ENCODE assay signal across 8 cellular contexts in genomic region chr16:67804853-67805542, GRCh38. TPM values are rescaled to one million over a fixed set of nuclear protein-coding genes. Genes with fewer than 3 reads are reported as not detected.
DNase-seq lines count a peak whose midpoint lies in the region; ATAC-seq, FAIRE-seq and TF ChIP-seq lines count a peak whose summit lies in the region.

No MANE protein-coding gene starts in this region.

- no peaks in the 10 kb centered on the region for H3K9me3 Mint-ChIP-seq in activated CD4-positive, alpha-beta memory T cell treated with anti-CD3 and anti-CD28 coated beads for 36 hours

- CTCF ChIA-PET in HEK293 (lab: Yijun Ruan, JAX) = interaction anchor here (0.6 to 0.9 kb wide), 2 partner anchors 88 to 114 kb away, joined by 3 read pairs; no protein-coding TSS in a partner anchor
- CTCF ChIA-PET in activated CD4-positive, alpha-beta memory T cell treated with anti-CD3 and anti-CD28 coated beads for 36 hours (lab: Charles Lee) = interaction anchor here (5.3 kb wide), 1 partner anchor 11 kb away, joined by 51 read pairs; no protein-coding TSS in a partner anchor

- no peak overlapping the region for H2AFZ ChIP-seq in smooth muscle cell (ENCODE audit: low read depth)

- no peaks in the 10 kb centered on the region for H3K9me3 ChIP-seq in HEK293 (ENCODE audit: control insufficient read depth, insufficient read depth, low read depth, low read length)
- no peaks in the 10 kb centered on the region for H3K9me3 ChIP-seq in smooth muscle cell (replicated peaks; ENCODE audit: low read depth)

- H3K36me3 ChIP-seq in HEK293 (ENCODE audit: control insufficient read depth in 2 of 2, insufficient read depth in 1 of 2, low read length in 2 of 2) (peaks cover 0 to 40% of the 10 kb centered on the region in 2 experiments; a peak in 2 of 3 replicates), smooth muscle cell (ENCODE audit: low read depth) (no peaks in the 10 kb centered on the region)

- H3K27ac Mint-ChIP-seq in activated CD4-positive, alpha-beta memory T cell treated with anti-CD3 and anti-CD28 coated beads for 36 hours = peak overlapping the region; percentile 56

- H3K4me3 Mint-ChIP-seq in activated CD4-positive, alpha-beta memory T cell treated with anti-CD3 and anti-CD28 coated beads for 36 hours = peak overlapping the region; percentile 93

- H3K4me2 ChIP-seq in smooth muscle cell = peak overlapping the region; percentile 98

- no peak for ATAC-seq in HG02870 (IDR thresholded peaks at IDR 0.05; ENCODE audit: unreplicated experiment)

- H3K27me3 Mint-ChIP-seq in activated CD4-positive, alpha-beta memory T cell treated with anti-CD3 and anti-CD28 coated beads for 36 hours = no peaks in the 10 kb centered on the region

- POLR2A ChIA-PET in HEK293 (lab: Yijun Ruan, JAX) = interaction anchor here (1.0 kb wide), 1 partner anchor 40 kb away, joined by 3 read pairs; no protein-coding TSS in a partner anchor
- POLR2A ChIA-PET in activated CD4-positive, alpha-beta memory T cell treated with anti-CD3 and anti-CD28 coated beads for 36 hours (lab: Charles Lee) = no interaction called here

- H3K79me2 ChIP-seq in smooth muscle cell (ENCODE audit: low read depth) = peaks cover 55% of the 10 kb centered on the region

- H3K27me3 ChIP-seq in smooth muscle cell (ENCODE audit: low read depth) = no peaks in the 10 kb centered on the region

- H3F3A ChIP-seq in smooth muscle cell (ENCODE audit: low read depth) = no peaks in the 10 kb centered on the region

- H3K4me1 Mint-ChIP-seq in activated CD4-positive, alpha-beta memory T cell treated with anti-CD3 and anti-CD28 coated beads for 36 hours (ENCODE audit: low read depth) = peaks cover 53% of the 10 kb centered on the region

- FAIRE-seq in HTR-8/SVneo (lab: Jason Lieb, UNC) = no peak

- H3K4me1 ChIP-seq in HEK293 (ENCODE audit: control insufficient read depth, insufficient read depth, low read length) (peaks cover 8% of the 10 kb centered on the region), smooth muscle cell (ENCODE audit: low read depth) (peaks cover 6% of the 10 kb centered on the region)

- intact Hi-C loops in activated CD4-positive, alpha-beta memory T cell treated with anti-CD3 and anti-CD28 coated beads for 36 hours (cut with micrococcal nuclease) = loop anchor here (5.0 to 10.0 kb wide), 4 partner anchors 132 to 280 kb away; partner anchors contain the start of genes C16orf86, ENKD1, PSMB10 and RIPOR1

- peaks cover 41% of the 10 kb centered on the region for H4K20me1 ChIP-seq in smooth muscle cell (ENCODE audit: low read depth)

- peak overlapping the region; percentile 88 for H3K4me3 ChIP-seq in HEK293 (ENCODE audit: low read depth, low read length)
- H3K4me3 ChIP-seq in iPS-11a (ENCODE audit: low read depth, low read length) = peak overlapping the region; percentile 96
- H3K4me3 ChIP-seq in smooth muscle cell = peak overlapping the region; percentile 99

- peak overlapping the region; percentile 94 for H3K9ac ChIP-seq in smooth muscle cell (ENCODE audit: low read depth)

- TF ChIP-seq CTCF in HEK293 (tag by site-specific recombination; IDR thresholded peaks at IDR 0.05) = no peak
- TF ChIP-seq CTCF in smooth muscle cell (IDR thresholded peaks at IDR 0.05; ENCODE audit: borderline replicate concordance, insufficient read depth, poor library complexity, severe bottlenecking) = no peak

- WGBS in smooth muscle cell (ENCODE audit: low lambda C conversion rate) = 80% methylated on average over 4 of the region's 4 CpGs

- DNase-seq in activated CD4-positive, alpha-beta memory T cell treated with anti-CD3 and anti-CD28 coated beads for 36 hours = no peak
- DNase-seq in smooth muscle cell (lab: John Stamatoyannopoulos, UW; ENCODE audit: unreplicated experiment) (no peak), AG20443 (ENCODE audit: low spot score) (no peak), NCI-H748 treated with DMSO at 0.1 percent for 48 hours (lab: John Stamatoyannopoulos, UW) (no peak), HTR-8/SVneo (ENCODE audit: insufficient read length, low spot score) (no peak)

- no peak overlapping the region; the same call in 1 of the 2 replicates for H3K27ac ChIP-seq in HEK293 (ENCODE audit: extremely low read depth, low read depth, low read length)
- no peak overlapping the region for H3K27ac ChIP-seq in smooth muscle cell (ENCODE audit: low read depth)

- peaks cover 29% of the 10 kb centered on the region for H3K36me3 Mint-ChIP-seq in activated CD4-positive, alpha-beta memory T cell treated with anti-CD3 and anti-CD28 coated beads for 36 hours

TF ChIP-seq in HEK293, 187 proteins besides CTCF, POLR2A, EP300 and RAD21:
- TF ChIP-seq ZSCAN5A (tag by site-specific recombination; IDR thresholded peaks at IDR 0.05) = no peak
- no peak for TF ChIP-seq PRDM10 (tag by site-specific recombination; IDR thresholded peaks at IDR 0.05)
- TF ChIP-seq SCRT1 (tag by site-specific recombination; IDR thresholded peaks at IDR 0.05; ENCODE audit: borderline replicate concordance) = peak; percentile 75
- TF ChIP-seq ZNF791 (tag by site-specific recombination; IDR thresholded peaks at IDR 0.05) = no peak
- no peak for TF ChIP-seq ZNF16 (tag by site-specific recombination; IDR thresholded peaks at IDR 0.05; ENCODE audit: low read depth)
- TF ChIP-seq ZNF23 (tag by site-specific recombination; IDR thresholded peaks at IDR 0.05; ENCODE audit: borderline replicate concordance) = no peak
- TF ChIP-seq FEZF1 (tag by site-specific recombination; IDR thresholded peaks at IDR 0.05) = no peak
- peak; percentile 94 for TF ChIP-seq SCRT2 (tag by site-specific recombination; IDR thresholded peaks at IDR 0.05)
- no peak for TF ChIP-seq ZNF510 (tag by site-specific recombination; IDR thresholded peaks at IDR 0.05; ENCODE audit: insufficient replicate concordance)
TF ChIP-seq in HEK293: peak in this region for 2.

RNA-seq across cellular contexts. Expression of gene RANBP10, which starts 1.4 kb away (rescaled TPM):
- 10 to 100 TPM; 14.9 to 18.1 TPM for total RNA-seq in activated CD4-positive, alpha-beta memory T cell treated with anti-CD3 and anti-CD28 coated beads for 36 hours
- total RNA-seq in smooth muscle cell = 4.6 and 9.8 TPM in 2 replicates
- polyA plus RNA-seq in smooth muscle cell = 5.9 and 6.6 TPM in 2 replicates

RNA-seq across cellular contexts. Expression of gene TSNAXIP1, which starts 1.7 kb away (rescaled TPM):
- total RNA-seq in activated CD4-positive, alpha-beta memory T cell treated with anti-CD3 and anti-CD28 coated beads for 36 hours = under 1 TPM; 0.77 to 0.81 TPM
- 0.18 and 1.1 TPM in 2 replicates for total RNA-seq in smooth muscle cell
- polyA plus RNA-seq in smooth muscle cell = 1.0 and 3.1 TPM in 2 replicates

RNA-seq across cellular contexts. Expression of gene THAP11, which starts 37.1 kb away (rescaled TPM):
- total RNA-seq in activated CD4-positive, alpha-beta memory T cell treated with anti-CD3 and anti-CD28 coated beads for 36 hours = 10 to 100 TPM; 31.8 to 32.1 TPM
- 23.0 and 31.3 TPM in 2 replicates for total RNA-seq in smooth muscle cell
- 32.7 and 38.3 TPM in 2 replicates for polyA plus RNA-seq in smooth muscle cell

RNA-seq across cellular contexts. Expression of gene NUTF2, which starts 41.7 kb away (rescaled TPM):
- total RNA-seq in activated CD4-positive, alpha-beta memory T cell treated with anti-CD3 and anti-CD28 coated beads for 36 hours = 100 to 1,000 TPM; 141 to 148 TPM
- total RNA-seq in smooth muscle cell = 112 and 115 TPM in 2 replicates
- 202 and 208 TPM in 2 replicates for polyA plus RNA-seq in smooth muscle cell

RNA-seq across cellular contexts. Expression of gene CENPT, which starts 42.5 kb away (rescaled TPM):
- total RNA-seq in activated CD4-positive, alpha-beta memory T cell treated with anti-CD3 and anti-CD28 coated beads for 36 hours = 10 to 100 TPM; 39.2 to 40.2 TPM
- 37.3 and 47.0 TPM in 2 replicates for total RNA-seq in smooth muscle cell
- polyA plus RNA-seq in smooth muscle cell = 65.8 and 79.7 TPM in 2 replicates
